8 cellular contexts compared by ENCODE assay signal in the genomic region with DNA sequence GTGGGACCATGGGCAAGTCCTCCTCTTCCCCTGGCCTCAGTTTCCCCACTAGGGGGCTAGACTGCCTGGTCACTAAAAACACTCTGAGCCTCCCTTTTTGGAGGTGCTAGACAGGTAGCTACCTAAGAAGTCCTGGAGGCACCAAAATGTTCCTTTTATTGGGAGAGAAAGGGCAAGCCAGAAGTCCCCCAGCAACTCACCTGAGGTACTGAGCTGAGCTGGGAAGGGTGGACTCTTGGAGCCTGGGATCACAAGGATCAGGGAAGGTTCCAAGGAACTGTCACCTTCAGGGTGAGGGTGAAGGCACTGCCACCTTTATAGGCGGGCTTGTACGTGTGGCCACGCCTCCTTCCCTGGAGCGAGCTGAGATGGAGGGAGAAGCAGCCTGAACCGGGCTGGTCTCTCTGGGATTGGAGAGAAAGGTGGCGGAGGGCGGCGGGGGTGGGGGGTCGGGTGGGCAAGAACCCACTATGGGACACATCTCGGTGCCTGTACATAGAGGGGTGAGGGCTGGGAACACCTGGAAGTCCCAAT. TPM values are rescaled to one million over a fixed set of nuclear protein-coding genes. Genes with fewer than 3 reads are reported as not detected.
DNase-seq lines count a peak whose midpoint lies in the region; ATAC-seq and TF ChIP-seq lines count a peak whose summit lies in the region.

Gene CYP1A1, minus strand, starts transcription at position 288 of the 534 bp plus-strand sequence. CDS start 2,431 bp downstream, outside the sequence.

- WGBS in ovary, 3 donors, result 0 to 1% (median 0%) methylated on average over 9 to 10 of the region's 10 CpGs

- peak within 1 kb of the TSS; percentile 90 for H2AFZ ChIP-seq in Loucy (ENCODE audit: low read length)

- no peak for TF ChIP-seq EP300 in ovary (IDR thresholded peaks at IDR 0.05)

- H3K79me2 ChIP-seq in Loucy (ENCODE audit: insufficient read depth, low read length), result no peaks in the 10 kb centered on the region

- ATAC-seq in GM21447 (IDR thresholded peaks at IDR 0.05; ENCODE audit: unreplicated experiment), result no peak

- DNase-seq in Caki2 (ENCODE audit: low read depth) (peak; percentile 22), foreskin fibroblast (peak in 1 of 2 donors; percentile 42), ovary (no peak), ecto neural progenitor cell (ENCODE audit: low spot score) (no peak), HCEC 1CT (no peak)
- DNase-seq in activated T-cell treated with anti-CD3 and anti-CD28 coated beads, Interleukin-2, amount 50 U/mL, for 24 hours, result peak; percentile 69

- H4K20me1 ChIP-seq in Loucy (ENCODE audit: insufficient read depth, low read length, poor library complexity, severe bottlenecking), result no peaks in the 10 kb centered on the region

- peak within 1 kb of the TSS; percentile 72 for H3K4me3 ChIP-seq in Loucy (ENCODE audit: low read length, poor library complexity, severe bottlenecking)
- peak within 1 kb of the TSS; percentile 37 to 44 for H3K4me3 ChIP-seq in foreskin fibroblast (ENCODE audit: low read depth in 1 of 2, low read length in 2 of 2)
- peak within 1 kb of the TSS; percentile 40 for H3K4me3 ChIP-seq in ovary

- peaks cover 16% of the 10 kb centered on the region for H3K27me3 Mint-ChIP-seq in activated T-cell treated with anti-CD3 and anti-CD28 coated beads, Interleukin-2, amount 50 U/mL, for 24 hours

- in situ Hi-C loops in Caki2 (cut with HindIII; ENCODE audit: low pct_unique_long_range_greater_than_20kb, low sequenced_read_pairs), result no loop called here

- H3K9ac ChIP-seq in Loucy (ENCODE audit: low read depth, low read length, poor library complexity, severe bottlenecking), result peak within 1 kb of the TSS; percentile 14

- H3F3A ChIP-seq in Loucy (ENCODE audit: low read depth), result no peaks in the 10 kb centered on the region

- TF ChIP-seq POLR2A in ovary (IDR thresholded peaks at IDR 0.05), result no peak

- H3K4me1 ChIP-seq in Loucy (ENCODE audit: insufficient read depth, low read length, poor library complexity, severe bottlenecking) (peaks cover 8% of the 10 kb centered on the region), ovary (ENCODE audit: insufficient read depth) (peaks cover 11% of the 10 kb centered on the region)

- TF ChIP-seq CTCF in Loucy (conservative IDR thresholded peaks at IDR 0.05; ENCODE audit: low read length) (no peak), foreskin fibroblast (IDR thresholded peaks at IDR 0.05; ENCODE audit: low read depth, low read length) (no peak), ovary (IDR thresholded peaks at IDR 0.05) (no peak)

- H3K9me3 ChIP-seq in Loucy (ENCODE audit: insufficient read depth, low read depth, low read length) (no peaks in the 10 kb centered on the region), ovary (no peaks in the 10 kb centered on the region)

- no peaks in the 10 kb centered on the region for H3K36me3 ChIP-seq in Loucy (ENCODE audit: insufficient read depth, low read length)
- no peaks in the 10 kb centered on the region for H3K36me3 ChIP-seq in ovary

- H3K27me3 ChIP-seq in Loucy (ENCODE audit: insufficient read depth, low read length, poor library complexity, severe bottlenecking), result no peaks in the 10 kb centered on the region
- no peaks in the 10 kb centered on the region for H3K27me3 ChIP-seq in ovary

- H3K27ac ChIP-seq in ovary, result no peak within 1 kb of the TSS

- H3K4me2 ChIP-seq in Loucy (ENCODE audit: low read depth, low read length, poor library complexity, severe bottlenecking), result peak within 1 kb of the TSS; percentile 93

- intact Hi-C loops in ovary (cut with DNase I), result no loop called here

- H3K27ac Mint-ChIP-seq in activated T-cell treated with anti-CD3 and anti-CD28 coated beads, Interleukin-2, amount 50 U/mL, for 24 hours, result peak within 1 kb of the TSS; percentile 41

- H3K4me3 Mint-ChIP-seq in activated T-cell treated with anti-CD3 and anti-CD28 coated beads, Interleukin-2, amount 50 U/mL, for 24 hours, result peak within 1 kb of the TSS; percentile 72

- H3K4me1 Mint-ChIP-seq in activated T-cell treated with anti-CD3 and anti-CD28 coated beads, Interleukin-2, amount 50 U/mL, for 24 hours (ENCODE audit: low read depth), result peaks cover 12% of the 10 kb centered on the region

- no peaks in the 10 kb centered on the region for H3K9me2 ChIP-seq in Loucy (replicated peaks; ENCODE audit: low read depth, low read length)

- no peaks in the 10 kb centered on the region for H3K9me3 Mint-ChIP-seq in activated T-cell treated with anti-CD3 and anti-CD28 coated beads, Interleukin-2, amount 50 U/mL, for 24 hours

- no peaks in the 10 kb centered on the region for H3K36me3 Mint-ChIP-seq in activated T-cell treated with anti-CD3 and anti-CD28 coated beads, Interleukin-2, amount 50 U/mL, for 24 hours (ENCODE audit: low read depth)

RNA-seq across cellular contexts. Expression of gene CYP1A1, which starts in this region (rescaled TPM):
- 3.6 TPM in 1 of 2 replicates, not detected in the other for total RNA-seq in Caki2 (2014; rRNA removed; shearing (Covaris generic); ENCODE audit: low replicate concordance)
- 1 to 10 TPM in 1 of 7 donors, under 1 TPM in 1, not detected in 5; 0.10 to 1.6 TPM for total RNA-seq in ovary
- polyA plus RNA-seq in ovary, result under 1 TPM in 1 of 2 donors, not detected in 1; 0.96 TPM

Comparison
In these comparisons a context has a peak if more than half of its experiments do, and no peak if none do; other contexts are left out.
1. DNase-seq: peak in Caki2 (single experiment) and activated T-cell treated with anti-CD3 and anti-CD28 coated beads, Interleukin-2, amount 50 U/mL, for 24 hours (single experiment); none in ovary (0 of 5), ecto neural progenitor cell (single experiment) and HCEC 1CT (single experiment).
2. Peak in every context shown above with its lines, with median percentiles within 50 percentile points of each other: H3K4me3 ChIP-seq.